In genomic region chr1:120232834-120233660, GRCh38 we compare ENCODE assay signal across 8 cellular contexts. TPM values are rescaled to one million over a fixed set of nuclear protein-coding genes. Genes with fewer than 3 reads are reported as not detected.
DNase-seq lines count a peak whose midpoint lies in the region; ATAC-seq and TF ChIP-seq lines count a peak whose summit lies in the region.
"Not testable (repeated sequence)": the region's sequence is repeated elsewhere in the genome, so short reads cannot be mapped to it uniquely, and the experiment has no call there.

No MANE protein-coding gene starts in this region.

- not testable (repeated sequence) for TF ChIP-seq CTCF in heart right ventricle (IDR thresholded peaks at IDR 0.05)

- DNase-seq in CD4-positive, alpha-beta memory T cell, result peak in 3 of 5 donors; percentile 0 to 17 (median 4)
- not testable (repeated sequence) for DNase-seq in activated CD8-positive, alpha-beta T cell treated with anti-CD3 and anti-CD28 coated beads, Interleukin-2, amount 10 ng/mL, durations not matched to agents 7 days and 5 days; central memory CD8-positive, alpha-beta T cell (ENCODE audit: low spot score in 2 of 2); heart right ventricle; stimulated activated naive CD8-positive, alpha-beta T cell treated with anti-CD3 and anti-CD28 coated beads, Interleukin-15, Interleukin-2, amounts not matched to agents 100 U/mL and 50 U/mL, for 24 hours
- peak; percentile 14 for DNase-seq in naive B cell

- not testable (repeated sequence) for H3K36me3 ChIP-seq in CD4-positive, alpha-beta memory T cell (ENCODE audit: insufficient read depth, low read length); heart right ventricle

- not testable (repeated sequence) for H3K27me3 ChIP-seq in CD4-positive, alpha-beta memory T cell (ENCODE audit: insufficient read depth, low read length); heart right ventricle

- peak; percentile 64 for ATAC-seq in GM21717 (IDR thresholded peaks at IDR 0.05; ENCODE audit: unreplicated experiment)
- ATAC-seq in HG03460 (IDR thresholded peaks at IDR 0.05; ENCODE audit: unreplicated experiment), result peak; percentile 65
- peak; percentile 99 for ATAC-seq in activated CD8-positive, alpha-beta T cell treated with anti-CD3 and anti-CD28 coated beads, Interleukin-2, amount 10 ng/mL, durations not matched to agents 7 days and 5 days
- peak; percentile 99 for ATAC-seq in central memory CD8-positive, alpha-beta T cell (replicated peaks; ENCODE audit: extremely low read depth, poor library complexity, severe bottlenecking)
- peak; percentile 95 to 99 (median 97) for ATAC-seq in heart right ventricle
- ATAC-seq in naive B cell (ENCODE audit: low read depth in 2 of 2), result peak; percentile 97 to 99
- ATAC-seq in stimulated activated naive CD8-positive, alpha-beta T cell treated with anti-CD3 and anti-CD28 coated beads, Interleukin-15, Interleukin-2, amounts not matched to agents 100 U/mL and 50 U/mL, for 24 hours, result peak; percentile 97

- not testable (repeated sequence) for H3K27me3 Mint-ChIP-seq in CD4-positive, alpha-beta memory T cell; activated CD8-positive, alpha-beta T cell treated with anti-CD3 and anti-CD28 coated beads, Interleukin-2, amount 10 ng/mL, durations not matched to agents 7 days and 5 days (ENCODE audit: low read depth); central memory CD8-positive, alpha-beta T cell; naive B cell

- H3K9me3 ChIP-seq in CD4-positive, alpha-beta memory T cell (ENCODE audit: control insufficient read depth in 1 of 2, low read length in 2 of 2); heart right ventricle: not testable (repeated sequence)

- CTCF ChIA-PET in CD4-positive, alpha-beta memory T cell (lab: Charles Lee; ENCODE audit: partially characterized antibody); activated CD8-positive, alpha-beta T cell treated with anti-CD3 and anti-CD28 coated beads, Interleukin-2, amount 10 ng/mL, durations not matched to agents 7 days and 5 days (lab: Charles Lee): not testable (repeated sequence)

- H3K4me3 Mint-ChIP-seq in CD4-positive, alpha-beta memory T cell; activated CD8-positive, alpha-beta T cell treated with anti-CD3 and anti-CD28 coated beads, Interleukin-2, amount 10 ng/mL, durations not matched to agents 7 days and 5 days; central memory CD8-positive, alpha-beta T cell; naive B cell: not testable (repeated sequence)

- 0% methylated on average over 1 to 13 of the region's 53 CpGs for WGBS in heart right ventricle, 2 donors

- not testable (repeated sequence) for H3K4me1 ChIP-seq in CD4-positive, alpha-beta memory T cell (ENCODE audit: insufficient read depth, low read length); heart right ventricle

- not testable (repeated sequence) for H3K27ac Mint-ChIP-seq in CD4-positive, alpha-beta memory T cell; activated CD8-positive, alpha-beta T cell treated with anti-CD3 and anti-CD28 coated beads, Interleukin-2, amount 10 ng/mL, durations not matched to agents 7 days and 5 days; central memory CD8-positive, alpha-beta T cell (ENCODE audit: low read depth); naive B cell

- not testable (repeated sequence) for H3K4me1 Mint-ChIP-seq in CD4-positive, alpha-beta memory T cell; activated CD8-positive, alpha-beta T cell treated with anti-CD3 and anti-CD28 coated beads, Interleukin-2, amount 10 ng/mL, durations not matched to agents 7 days and 5 days (ENCODE audit: low read depth); central memory CD8-positive, alpha-beta T cell; naive B cell

- not testable (repeated sequence) for H3K9me3 Mint-ChIP-seq in CD4-positive, alpha-beta memory T cell; activated CD8-positive, alpha-beta T cell treated with anti-CD3 and anti-CD28 coated beads, Interleukin-2, amount 10 ng/mL, durations not matched to agents 7 days and 5 days (ENCODE audit: insufficient read depth); central memory CD8-positive, alpha-beta T cell; naive B cell

- H3K4me3 ChIP-seq in CD4-positive, alpha-beta memory T cell (ENCODE audit: low read length in 2 of 2), result not testable (repeated sequence)
- peak overlapping the region in 8 of 10 donors; percentile 17 to 47 (median 42) for H3K4me3 ChIP-seq in heart right ventricle

- intact Hi-C loops in CD4-positive, alpha-beta memory T cell (cut with micrococcal nuclease); heart right ventricle (cut with DNase I): not testable (repeated sequence)

- H3K27ac ChIP-seq in CD4-positive, alpha-beta memory T cell (ENCODE audit: low read depth, low read length), result not testable (repeated sequence)
- H3K27ac ChIP-seq in heart right ventricle, result peak overlapping the region in 2 of 10 donors; percentile 51 to 60

- POLR2A ChIA-PET in CD4-positive, alpha-beta memory T cell (lab: Charles Lee; ENCODE audit: partially characterized antibody); activated CD8-positive, alpha-beta T cell treated with anti-CD3 and anti-CD28 coated beads, Interleukin-2, amount 10 ng/mL, durations not matched to agents 7 days and 5 days (lab: Charles Lee): not testable (repeated sequence)

- not testable (repeated sequence) for H3K36me3 Mint-ChIP-seq in CD4-positive, alpha-beta memory T cell; activated CD8-positive, alpha-beta T cell treated with anti-CD3 and anti-CD28 coated beads, Interleukin-2, amount 10 ng/mL, durations not matched to agents 7 days and 5 days (ENCODE audit: low read depth); central memory CD8-positive, alpha-beta T cell (ENCODE audit: insufficient read depth); naive B cell

RNA-seq across cellular contexts. Expression of gene SEC22B, which starts 56.7 kb away (rescaled TPM):
- 10 to 100 TPM; 43.4 to 45.2 TPM for total RNA-seq in CD4-positive, alpha-beta memory T cell
- 10 to 100 TPM; 13.9 to 18.7 TPM for polyA plus RNA-seq in CD4-positive, alpha-beta memory T cell
- 10 to 100 TPM; 21.9 to 22.4 TPM for total RNA-seq in activated CD8-positive, alpha-beta T cell treated with anti-CD3 and anti-CD28 coated beads, Interleukin-2, amount 10 ng/mL, durations not matched to agents 7 days and 5 days
- 10 to 100 TPM; 12.9 to 18.5 (median 15.5) TPM for total RNA-seq in heart right ventricle
- 10 to 100 TPM; 12.1 to 14.7 TPM for polyA plus RNA-seq in heart right ventricle
- 10 to 100 TPM in 5 of 6 donors, 1 to 10 TPM in 1; 9.1 to 21.1 (median 19.5) TPM for polyA plus RNA-seq in naive B cell (ENCODE audit: low read depth in 6 of 6)
